Comparison of ENCODE assay signal across 1 cellular context in genomic region chr1:105204836-105205371, GRCh38.
TF ChIP-seq lines count a peak whose summit lies in the region.

No MANE protein-coding gene starts in this region.

TF ChIP-seq in GM23338, 12 proteins besides CTCF, POLR2A, EP300 and RAD21 (continued from another document):
- TF ChIP-seq ZNF462 (CRISPR knock-in tag; IDR thresholded peaks at IDR 0.05), result no peak
- TF ChIP-seq EZH2 (IDR thresholded peaks at IDR 0.05; ENCODE audit: low read depth, unreplicated experiment), result no peak
- no peak for TF ChIP-seq POLR2AphosphoS5 (IDR thresholded peaks at IDR 0.05; ENCODE audit: low read depth)
